In genomic region chr6:75611702-75612375, GRCh38 we compare ENCODE assay signal across 1 cellular context.
TF ChIP-seq lines count a peak whose summit lies in the region.

No MANE protein-coding gene starts in this region.

TF ChIP-seq in WTC11, 78 proteins besides CTCF, POLR2A, EP300 and RAD21 (continued from another document):
- TF ChIP-seq ZBTB21 (CRISPR knock-in tag; IDR thresholded peaks at IDR 0.05; ENCODE audit: borderline replicate concordance) (no peak), SP1 (CRISPR knock-in tag; conservative IDR thresholded peaks at IDR 0.05) (no peak), FOXP1 (CRISPR knock-in tag; IDR thresholded peaks at IDR 0.05; ENCODE audit: borderline replicate concordance) (no peak), ZNF138 (CRISPR knock-in tag; conservative IDR thresholded peaks at IDR 0.05) (no peak), ATF6 (CRISPR knock-in tag; IDR thresholded peaks at IDR 0.05) (no peak), ZNF317 (CRISPR knock-in tag; IDR thresholded peaks at IDR 0.05; ENCODE audit: borderline replicate concordance, low read depth) (no peak), ELF4 (CRISPR knock-in tag; IDR thresholded peaks at IDR 0.05; ENCODE audit: low read depth) (no peak), NR1H2 (CRISPR knock-in tag; IDR thresholded peaks at IDR 0.05) (no peak), RELA (CRISPR knock-in tag; IDR thresholded peaks at IDR 0.05; ENCODE audit: borderline replicate concordance) (no peak), EMX1 (CRISPR knock-in tag; IDR thresholded peaks at IDR 0.05) (no peak), GABPB1 (CRISPR knock-in tag; IDR thresholded peaks at IDR 0.05) (no peak)
- TF ChIP-seq, protein P1, sequence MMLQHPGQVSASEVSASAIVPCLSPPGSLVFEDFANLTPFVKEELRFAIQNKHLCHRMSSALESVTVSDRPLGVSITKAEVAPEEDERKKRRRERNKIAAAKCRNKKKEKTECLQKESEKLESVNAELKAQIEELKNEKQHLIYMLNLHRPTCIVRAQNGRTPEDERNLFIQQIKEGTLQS (CRISPR knock-in tag; conservative IDR thresholded peaks at IDR 0.05): no peak
- TF ChIP-seq, protein P2, sequence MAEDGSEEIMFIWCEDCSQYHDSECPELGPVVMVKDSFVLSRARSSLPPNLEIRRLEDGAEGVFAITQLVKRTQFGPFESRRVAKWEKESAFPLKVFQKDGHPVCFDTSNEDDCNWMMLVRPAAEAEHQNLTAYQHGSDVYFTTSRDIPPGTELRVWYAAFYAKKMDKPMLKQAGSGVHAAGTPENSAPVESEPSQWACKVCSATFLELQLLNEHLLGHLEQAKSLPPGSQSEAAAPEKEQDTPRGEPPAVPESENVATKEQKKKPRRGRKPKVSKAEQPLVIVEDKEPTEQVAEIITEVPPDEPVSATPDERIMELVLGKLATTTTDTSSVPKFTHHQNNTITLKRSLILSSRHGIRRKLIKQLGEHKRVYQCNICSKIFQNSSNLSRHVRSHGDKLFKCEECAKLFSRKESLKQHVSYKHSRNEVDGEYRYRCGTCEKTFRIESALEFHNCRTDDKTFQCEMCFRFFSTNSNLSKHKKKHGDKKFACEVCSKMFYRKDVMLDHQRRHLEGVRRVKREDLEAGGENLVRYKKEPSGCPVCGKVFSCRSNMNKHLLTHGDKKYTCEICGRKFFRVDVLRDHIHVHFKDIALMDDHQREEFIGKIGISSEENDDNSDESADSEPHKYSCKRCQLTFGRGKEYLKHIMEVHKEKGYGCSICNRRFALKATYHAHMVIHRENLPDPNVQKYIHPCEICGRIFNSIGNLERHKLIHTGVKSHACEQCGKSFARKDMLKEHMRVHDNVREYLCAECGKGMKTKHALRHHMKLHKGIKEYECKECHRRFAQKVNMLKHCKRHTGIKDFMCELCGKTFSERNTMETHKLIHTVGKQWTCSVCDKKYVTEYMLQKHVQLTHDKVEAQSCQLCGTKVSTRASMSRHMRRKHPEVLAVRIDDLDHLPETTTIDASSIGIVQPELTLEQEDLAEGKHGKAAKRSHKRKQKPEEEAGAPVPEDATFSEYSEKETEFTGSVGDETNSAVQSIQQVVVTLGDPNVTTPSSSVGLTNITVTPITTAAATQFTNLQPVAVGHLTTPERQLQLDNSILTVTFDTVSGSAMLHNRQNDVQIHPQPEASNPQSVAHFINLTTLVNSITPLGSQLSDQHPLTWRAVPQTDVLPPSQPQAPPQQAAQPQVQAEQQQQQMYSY (CRISPR knock-in tag; IDR thresholded peaks at IDR 0.05): no peak
- TF ChIP-seq, protein P3, sequence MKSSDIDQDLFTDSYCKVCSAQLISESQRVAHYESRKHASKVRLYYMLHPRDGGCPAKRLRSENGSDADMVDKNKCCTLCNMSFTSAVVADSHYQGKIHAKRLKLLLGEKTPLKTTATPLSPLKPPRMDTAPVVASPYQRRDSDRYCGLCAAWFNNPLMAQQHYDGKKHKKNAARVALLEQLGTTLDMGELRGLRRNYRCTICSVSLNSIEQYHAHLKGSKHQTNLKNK (CRISPR knock-in tag; IDR thresholded peaks at IDR 0.05): no peak
- TF ChIP-seq, protein P4, sequence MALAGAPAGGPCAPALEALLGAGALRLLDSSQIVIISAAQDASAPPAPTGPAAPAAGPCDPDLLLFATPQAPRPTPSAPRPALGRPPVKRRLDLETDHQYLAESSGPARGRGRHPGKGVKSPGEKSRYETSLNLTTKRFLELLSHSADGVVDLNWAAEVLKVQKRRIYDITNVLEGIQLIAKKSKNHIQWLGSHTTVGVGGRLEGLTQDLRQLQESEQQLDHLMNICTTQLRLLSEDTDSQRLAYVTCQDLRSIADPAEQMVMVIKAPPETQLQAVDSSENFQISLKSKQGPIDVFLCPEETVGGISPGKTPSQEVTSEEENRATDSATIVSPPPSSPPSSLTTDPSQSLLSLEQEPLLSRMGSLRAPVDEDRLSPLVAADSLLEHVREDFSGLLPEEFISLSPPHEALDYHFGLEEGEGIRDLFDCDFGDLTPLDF (CRISPR knock-in tag; IDR thresholded peaks at IDR 0.05): no peak
